21 cellular contexts compared by ENCODE assay signal in genomic region chr18:4384932-4385331, GRCh38.
"Had no signal": no experiment of that assay in that cellular context is flagged by ENCODE, and none has a peak within 500 bp of the region (broad histone marks: within the 10 kb centered on the region; RNA-seq: fewer than 3 reads in every experiment).

No MANE protein-coding gene starts in this region.

- H3K27me3 Mint-ChIP-seq: activated CD8-positive, alpha-beta T cell treated with anti-CD3 and anti-CD28 coated beads for 36 hours; activated naive CD4-positive, alpha-beta T cell treated with anti-CD3 and anti-CD28 coated beads, Interleukin-2, amount 10 ng/mL, durations not matched to agents 7 days and 5 days; activated naive CD8-positive, alpha-beta T cell treated with anti-CD3 and anti-CD28 coated beads for 36 hours; T-helper 17 cell had no signal

- H2AFZ ChIP-seq: PC-9 had no signal

- H3K27ac ChIP-seq: breast epithelium, coronary artery, PC-9, VCaP had no signal

- H3K27me3 ChIP-seq: breast epithelium had no signal

- H3K4me3 Mint-ChIP-seq: activated CD8-positive, alpha-beta T cell treated with anti-CD3 and anti-CD28 coated beads for 36 hours; activated naive CD4-positive, alpha-beta T cell treated with anti-CD3 and anti-CD28 coated beads, Interleukin-2, amount 10 ng/mL, durations not matched to agents 7 days and 5 days; activated naive CD8-positive, alpha-beta T cell treated with anti-CD3 and anti-CD28 coated beads for 36 hours; activated T-cell treated with anti-CD3 and anti-CD28 coated beads, Interleukin-2, amount 50 U/mL, for 72 hours; T-helper 17 cell had no signal

- DNase-seq: activated CD4-positive, alpha-beta T cell treated with anti-CD3 and anti-CD28 coated beads for 4 hours; activated CD8-positive, alpha-beta memory T cell treated with anti-CD3 and anti-CD28 coated beads, Interleukin-2, amount 50 U/mL, for 4 hours; activated CD8-positive, alpha-beta T cell treated with anti-CD3 and anti-CD28 coated beads for 36 hours; activated gamma-delta T cell treated with Interleukin-2 at 50 U/mL for 16 hours; activated naive CD4-positive, alpha-beta T cell treated with anti-CD3 and anti-CD28 coated beads, Interleukin-2, amount 10 ng/mL, durations not matched to agents 7 days and 5 days; activated naive CD8-positive, alpha-beta T cell treated with anti-CD3 and anti-CD28 coated beads for 36 hours; activated T-cell treated with anti-CD3 and anti-CD28 coated beads, Interleukin-2, amount 50 U/mL, for 72 hours; central memory CD4-positive, alpha-beta T cell; NCI-H1048; NCI-H1930; NCI-H345; NCI-H510A; PC-9; SHP77 treated with DMSO at 0.1 percent for 48 hours; T-helper 17 cell; T-helper 9 cell had no signal

- ATAC-seq: activated CD8-positive, alpha-beta T cell treated with anti-CD3 and anti-CD28 coated beads for 36 hours; activated T-cell treated with anti-CD3 and anti-CD28 coated beads, Interleukin-2, amount 50 U/mL, for 72 hours; T-helper 17 cell had no signal

- H3K9me3 Mint-ChIP-seq: activated CD8-positive, alpha-beta T cell treated with anti-CD3 and anti-CD28 coated beads for 36 hours had no signal

- H3K36me3 Mint-ChIP-seq: activated naive CD4-positive, alpha-beta T cell treated with anti-CD3 and anti-CD28 coated beads, Interleukin-2, amount 10 ng/mL, durations not matched to agents 7 days and 5 days; activated naive CD8-positive, alpha-beta T cell treated with anti-CD3 and anti-CD28 coated beads for 36 hours had no signal

- H3K36me3 ChIP-seq: breast epithelium had no signal

- H3K4me1 ChIP-seq: breast epithelium had no signal

- H3K9me3 ChIP-seq: breast epithelium had no signal

- H3K4me2 ChIP-seq: PC-9 had no signal

- H3K27ac Mint-ChIP-seq: activated CD8-positive, alpha-beta T cell treated with anti-CD3 and anti-CD28 coated beads for 36 hours; activated naive CD4-positive, alpha-beta T cell treated with anti-CD3 and anti-CD28 coated beads, Interleukin-2, amount 10 ng/mL, durations not matched to agents 7 days and 5 days; activated naive CD8-positive, alpha-beta T cell treated with anti-CD3 and anti-CD28 coated beads for 36 hours; activated T-cell treated with anti-CD3 and anti-CD28 coated beads, Interleukin-2, amount 50 U/mL, for 72 hours; activated T-helper 2 cell treated with anti-CD3 and anti-CD28 coated beads, Interferon-gamma antibody, Interleukin-2, Interleukin-4, amounts not matched to agents 10 μg/mL and 5 μg/mL and 100 μg/mL, durations not matched to agents 14 hours and 24 hours and 36 hours; T-helper 17 cell had no signal

- H3K4me1 Mint-ChIP-seq: activated naive CD4-positive, alpha-beta T cell treated with anti-CD3 and anti-CD28 coated beads, Interleukin-2, amount 10 ng/mL, durations not matched to agents 7 days and 5 days; activated naive CD8-positive, alpha-beta T cell treated with anti-CD3 and anti-CD28 coated beads for 36 hours; T-helper 17 cell had no signal

- H3K4me3 ChIP-seq: breast epithelium, coronary artery, PC-9 had no signal

- FAIRE-seq: TTC549 had no signal
